Comparison of ENCODE assay signal across 1 cellular context in the genomic region with DNA sequence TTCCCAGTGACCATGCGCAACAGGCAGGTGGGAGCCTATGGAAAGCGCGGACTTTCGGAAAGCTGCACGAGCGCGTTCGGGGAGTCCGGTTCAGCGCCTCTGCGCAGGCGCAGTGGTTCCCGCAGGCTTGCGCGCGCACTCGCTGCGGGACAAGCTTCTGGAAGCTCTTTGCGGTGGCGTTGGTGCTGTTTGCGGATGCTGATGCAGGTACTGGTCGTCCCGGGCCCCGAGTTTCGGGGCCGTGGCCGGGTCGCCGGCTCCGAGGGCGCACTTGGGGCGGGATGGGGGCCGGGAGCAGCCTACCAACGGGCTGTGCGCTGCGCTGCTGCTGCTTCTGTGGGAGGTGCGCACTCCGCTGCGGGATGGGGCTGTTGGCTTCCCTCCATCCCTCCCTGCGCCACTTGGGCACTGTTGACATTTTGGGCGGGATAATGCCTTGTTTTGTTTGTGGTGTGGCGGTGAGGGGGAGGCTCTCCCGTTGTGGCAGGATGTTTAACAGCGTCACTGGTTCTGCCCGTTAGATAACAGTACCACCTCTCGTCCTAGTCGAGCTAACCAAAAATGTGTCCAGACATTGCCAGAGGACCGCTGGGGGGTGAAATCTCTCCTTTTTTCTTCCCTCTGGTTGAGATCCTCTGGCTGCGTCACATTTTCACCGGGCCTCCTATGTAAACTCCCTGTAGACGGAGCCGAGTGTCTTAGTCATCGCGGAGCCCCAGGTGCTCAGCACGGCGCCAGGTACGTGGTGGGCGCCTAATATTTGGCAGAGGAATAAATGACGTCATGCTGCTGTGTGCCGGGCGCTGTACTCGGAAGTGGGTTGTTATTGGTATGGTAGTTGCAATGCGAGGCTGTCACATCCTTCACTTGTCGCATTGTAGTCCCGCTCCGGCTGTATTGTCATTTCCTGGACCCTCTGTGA.
TF ChIP-seq lines count a peak whose summit lies in the region.

Gene ZNF483 (plus strand): TSS at position 124 of the 922 bp plus-strand sequence. CDS start 2,217 bp downstream, outside the sequence.

TF ChIP-seq in HepG2, 621 proteins besides CTCF, POLR2A, EP300 and RAD21 (continued from another document and continues in another):
- no peak for TF ChIP-seq ZNF142 (CRISPR knock-in tag; IDR thresholded peaks at IDR 0.05)
- TF ChIP-seq GFI1 (CRISPR knock-in tag; IDR thresholded peaks at IDR 0.05; ENCODE audit: borderline replicate concordance): 0 out of 2 replicates have a peak, but pooled peaks have one; percentile 49
- TF ChIP-seq, protein P1, sequence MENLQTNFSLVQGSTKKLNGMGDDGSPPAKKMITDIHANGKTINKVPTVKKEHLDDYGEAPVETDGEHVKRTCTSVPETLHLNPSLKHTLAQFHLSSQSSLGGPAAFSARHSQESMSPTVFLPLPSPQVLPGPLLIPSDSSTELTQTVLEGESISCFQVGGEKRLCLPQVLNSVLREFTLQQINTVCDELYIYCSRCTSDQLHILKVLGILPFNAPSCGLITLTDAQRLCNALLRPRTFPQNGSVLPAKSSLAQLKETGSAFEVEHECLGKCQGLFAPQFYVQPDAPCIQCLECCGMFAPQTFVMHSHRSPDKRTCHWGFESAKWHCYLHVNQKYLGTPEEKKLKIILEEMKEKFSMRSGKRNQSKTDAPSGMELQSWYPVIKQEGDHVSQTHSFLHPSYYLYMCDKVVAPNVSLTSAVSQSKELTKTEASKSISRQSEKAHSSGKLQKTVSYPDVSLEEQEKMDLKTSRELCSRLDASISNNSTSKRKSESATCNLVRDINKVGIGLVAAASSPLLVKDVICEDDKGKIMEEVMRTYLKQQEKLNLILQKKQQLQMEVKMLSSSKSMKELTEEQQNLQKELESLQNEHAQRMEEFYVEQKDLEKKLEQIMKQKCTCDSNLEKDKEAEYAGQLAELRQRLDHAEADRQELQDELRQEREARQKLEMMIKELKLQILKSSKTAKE (CRISPR knock-in tag; IDR thresholded peaks at IDR 0.05; ENCODE audit: borderline replicate concordance): no peak
- TF ChIP-seq ARID4A (CRISPR knock-in tag; IDR thresholded peaks at IDR 0.05; ENCODE audit: borderline replicate concordance): peak; percentile 54; the same call in 1 of the 2 replicates
- TF ChIP-seq PREB (CRISPR knock-in tag; IDR thresholded peaks at IDR 0.05): no peak
- TF ChIP-seq ZNF7 (CRISPR knock-in tag; IDR thresholded peaks at IDR 0.05): no peak
- TF ChIP-seq, protein P2, sequence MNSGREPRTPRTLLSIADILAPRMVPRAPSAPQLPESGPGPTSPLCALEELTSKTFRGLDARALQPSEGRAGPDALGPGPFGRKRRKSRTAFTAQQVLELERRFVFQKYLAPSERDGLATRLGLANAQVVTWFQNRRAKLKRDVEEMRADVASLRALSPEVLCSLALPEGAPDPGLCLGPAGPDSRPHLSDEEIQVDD (CRISPR knock-in tag; IDR thresholded peaks at IDR 0.05; ENCODE audit: borderline replicate concordance): peak; percentile 82; the same call in 1 of the 2 replicates
- TF ChIP-seq SAP130 (CRISPR knock-in tag; IDR thresholded peaks at IDR 0.05; ENCODE audit: low read depth): no peak
- TF ChIP-seq ZNF75D (CRISPR knock-in tag; IDR thresholded peaks at IDR 0.05; ENCODE audit: borderline replicate concordance): no peak
- TF ChIP-seq ATF1 (CRISPR knock-in tag; IDR thresholded peaks at IDR 0.05): no peak
- TF ChIP-seq JDP2 (CRISPR knock-in tag; IDR thresholded peaks at IDR 0.05; ENCODE audit: borderline replicate concordance): no peak
- TF ChIP-seq ZNF367 (CRISPR knock-in tag; IDR thresholded peaks at IDR 0.05; ENCODE audit: borderline replicate concordance): no peak
- no peak for TF ChIP-seq FOXM1 (CRISPR knock-in tag; IDR thresholded peaks at IDR 0.05)
- no peak for TF ChIP-seq SOX5 (CRISPR knock-in tag; IDR thresholded peaks at IDR 0.05; ENCODE audit: borderline replicate concordance)
- TF ChIP-seq, protein P3, sequence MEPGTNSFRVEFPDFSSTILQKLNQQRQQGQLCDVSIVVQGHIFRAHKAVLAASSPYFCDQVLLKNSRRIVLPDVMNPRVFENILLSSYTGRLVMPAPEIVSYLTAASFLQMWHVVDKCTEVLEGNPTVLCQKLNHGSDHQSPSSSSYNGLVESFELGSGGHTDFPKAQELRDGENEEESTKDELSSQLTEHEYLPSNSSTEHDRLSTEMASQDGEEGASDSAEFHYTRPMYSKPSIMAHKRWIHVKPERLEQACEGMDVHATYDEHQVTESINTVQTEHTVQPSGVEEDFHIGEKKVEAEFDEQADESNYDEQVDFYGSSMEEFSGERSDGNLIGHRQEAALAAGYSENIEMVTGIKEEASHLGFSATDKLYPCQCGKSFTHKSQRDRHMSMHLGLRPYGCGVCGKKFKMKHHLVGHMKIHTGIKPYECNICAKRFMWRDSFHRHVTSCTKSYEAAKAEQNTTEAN (CRISPR knock-in tag; conservative IDR thresholded peaks at IDR 0.05): no peak
- TF ChIP-seq ZNF512B (CRISPR knock-in tag; IDR thresholded peaks at IDR 0.05; ENCODE audit: borderline replicate concordance): no peak
- TF ChIP-seq MEF2D (CRISPR knock-in tag; IDR thresholded peaks at IDR 0.05): peak; percentile 31; the same call in 1 of the 2 replicates
- peak; percentile 54; the same call in 1 of the 2 replicates for TF ChIP-seq ZNF292 (CRISPR knock-in tag; IDR thresholded peaks at IDR 0.05; ENCODE audit: borderline replicate concordance, low read depth)
- TF ChIP-seq PITX1 (CRISPR knock-in tag; IDR thresholded peaks at IDR 0.05): no peak
- TF ChIP-seq KDM1A (CRISPR knock-in tag; IDR thresholded peaks at IDR 0.05): no peak
- TF ChIP-seq ZNF672 (CRISPR knock-in tag; IDR thresholded peaks at IDR 0.05): no peak
- TF ChIP-seq, protein P4, sequence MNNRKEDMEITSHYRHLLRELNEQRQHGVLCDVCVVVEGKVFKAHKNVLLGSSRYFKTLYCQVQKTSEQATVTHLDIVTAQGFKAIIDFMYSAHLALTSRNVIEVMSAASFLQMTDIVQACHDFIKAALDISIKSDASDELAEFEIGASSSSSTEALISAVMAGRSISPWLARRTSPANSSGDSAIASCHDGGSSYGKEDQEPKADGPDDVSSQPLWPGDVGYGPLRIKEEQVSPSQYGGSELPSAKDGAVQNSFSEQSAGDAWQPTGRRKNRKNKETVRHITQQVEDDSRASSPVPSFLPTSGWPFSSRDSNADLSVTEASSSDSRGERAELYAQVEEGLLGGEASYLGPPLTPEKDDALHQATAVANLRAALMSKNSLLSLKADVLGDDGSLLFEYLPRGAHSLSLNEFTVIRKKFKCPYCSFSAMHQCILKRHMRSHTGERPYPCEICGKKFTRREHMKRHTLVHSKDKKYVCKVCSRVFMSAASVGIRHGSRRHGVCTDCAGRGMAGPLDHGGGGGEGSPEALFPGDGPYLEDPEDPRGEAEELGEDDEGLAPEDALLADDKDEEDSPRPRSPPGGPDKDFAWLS (CRISPR knock-in tag; IDR thresholded peaks at IDR 0.05; ENCODE audit: borderline replicate concordance): no peak
- peak; percentile 51 for TF ChIP-seq RBM39 (IDR thresholded peaks at IDR 0.05; ENCODE audit: low read depth, low read length, poor library complexity, severe bottlenecking)
- TF ChIP-seq ZNF138 (CRISPR knock-in tag; IDR thresholded peaks at IDR 0.05; ENCODE audit: low read depth): no peak
- TF ChIP-seq REPIN1 (CRISPR knock-in tag; IDR thresholded peaks at IDR 0.05; ENCODE audit: borderline replicate concordance, low read depth): peak; percentile 58; the same call in 1 of the 2 replicates
- peak; percentile 52; the same call in 1 of the 2 replicates for TF ChIP-seq ZNF441 (CRISPR knock-in tag; IDR thresholded peaks at IDR 0.05; ENCODE audit: borderline replicate concordance)
- TF ChIP-seq ZNF160 (CRISPR knock-in tag; IDR thresholded peaks at IDR 0.05): peak; percentile 64; the same call in 1 of the 2 replicates
- TF ChIP-seq NFIB (CRISPR knock-in tag; IDR thresholded peaks at IDR 0.05; ENCODE audit: borderline replicate concordance): no peak
